In the genomic region with DNA sequence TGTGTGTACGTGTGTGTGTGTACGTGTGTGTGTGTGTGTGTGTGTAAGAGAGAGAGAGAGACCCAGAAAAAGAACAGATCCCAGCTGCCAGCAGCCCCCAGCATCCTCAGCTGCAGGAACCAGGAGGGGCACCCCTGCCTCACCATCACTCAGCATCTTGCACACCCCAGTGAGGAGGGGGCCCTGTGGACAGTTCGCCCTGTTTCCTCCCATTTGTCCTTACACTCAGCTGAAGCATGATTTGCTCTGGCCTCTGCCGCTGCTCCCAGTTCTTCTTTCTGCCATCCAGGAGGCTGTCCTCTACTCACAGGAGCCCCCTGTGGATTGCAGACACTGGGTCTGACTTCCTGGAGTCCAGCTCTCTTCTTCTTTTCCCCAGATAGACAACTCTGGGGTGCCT, we compare ENCODE assay signal across 37 cellular contexts. TPM values are rescaled to one million over a fixed set of nuclear protein-coding genes. Genes with fewer than 3 reads are reported as not detected.
"Had no signal": no experiment of that assay in that cellular context is flagged by ENCODE, and none has a peak within 500 bp of the region (broad histone marks: within the 10 kb centered on the region; RNA-seq: fewer than 3 reads in every experiment).

No MANE protein-coding gene starts in this region.

- H3K36me3 ChIP-seq: adrenal gland, brain microvascular endothelial cell, breast epithelium had no signal

- H3K4me3 Mint-ChIP-seq: activated B cell treated with CpG ODN at 0.5 μM for 24 hours; activated CD4-positive, alpha-beta memory T cell treated with anti-CD3 and anti-CD28 coated beads for 36 hours; activated CD4-positive, alpha-beta T cell treated with anti-CD3 and anti-CD28 coated beads, Interleukin-2, amount 10 ng/mL, durations not matched to agents 24 days and 14 days; activated CD8-positive, alpha-beta T cell treated with anti-CD3 and anti-CD28 coated beads for 36 hours; activated naive CD4-positive, alpha-beta T cell treated with anti-CD3 and anti-CD28 coated beads for 36 hours; activated naive CD8-positive, alpha-beta T cell treated with anti-CD3 and anti-CD28 coated beads for 36 hours; activated T-cell treated with anti-CD3 and anti-CD28 coated beads, Interleukin-2, amount 50 U/mL, for 4 hours; activated T-cell treated with anti-CD3 and anti-CD28 coated beads, Interleukin-2, amount 50 U/mL, for 72 hours; activated T-helper 1 cell treated with anti-CD3 and anti-CD28 coated beads, Interleukin-12 subunit alpha, Interleukin-12 subunit beta, Interleukin-2, Interleukin-4 antibody, amounts not matched to agents 30 ng/mL and 10 ng/mL and 1 ng/mL, durations not matched to agents 14 hours and 24 hours and 36 hours; activated T-helper 17 cell treated with anti-CD3 and anti-CD28 coated beads, Interleukin-2, amount 50 U/mL, for 72 hours; T-helper 1 cell treated with Interleukin-12 subunit alpha and Interleukin-12 subunit beta and Interleukin-4 antibody, amounts not matched to agents 30 μg/mL and 1 μg/mL, for 36 hours; T-helper 2 cell treated with Interferon-gamma antibody and Interleukin-4, amounts not matched to agents 5 μg/mL and 100 μg/mL, for 36 hours had no signal

- H3K27me3 Mint-ChIP-seq: activated CD4-positive, alpha-beta memory T cell treated with anti-CD3 and anti-CD28 coated beads for 36 hours; activated CD4-positive, alpha-beta T cell treated with anti-CD3 and anti-CD28 coated beads, Interleukin-2, amount 10 ng/mL, durations not matched to agents 24 days and 14 days; activated CD8-positive, alpha-beta T cell treated with anti-CD3 and anti-CD28 coated beads for 36 hours; activated naive CD8-positive, alpha-beta T cell treated with anti-CD3 and anti-CD28 coated beads for 36 hours had no signal

- H3K9me3 Mint-ChIP-seq: activated B cell treated with CpG ODN at 0.5 μM for 24 hours; activated CD4-positive, alpha-beta memory T cell treated with anti-CD3 and anti-CD28 coated beads for 36 hours; activated CD4-positive, alpha-beta T cell treated with anti-CD3 and anti-CD28 coated beads, Interleukin-2, amount 10 ng/mL, durations not matched to agents 24 days and 14 days; activated CD8-positive, alpha-beta T cell treated with anti-CD3 and anti-CD28 coated beads for 36 hours; activated naive CD4-positive, alpha-beta T cell treated with anti-CD3 and anti-CD28 coated beads for 36 hours; activated naive CD4-positive, alpha-beta T cell treated with anti-CD3 and anti-CD28 coated beads, Interleukin-2, amount 50 U/mL, for 72 hours; activated naive CD8-positive, alpha-beta T cell treated with anti-CD3 and anti-CD28 coated beads for 36 hours; activated T-cell treated with anti-CD3 and anti-CD28 coated beads, Interleukin-2, amount 50 U/mL, for 4 hours; activated T-cell treated with anti-CD3 and anti-CD28 coated beads, Interleukin-2, amount 50 U/mL, for 72 hours; activated T-helper 1 cell treated with anti-CD3 and anti-CD28 coated beads, Interleukin-12 subunit alpha, Interleukin-12 subunit beta, Interleukin-2, Interleukin-4 antibody, amounts not matched to agents 30 ng/mL and 10 ng/mL and 1 ng/mL, durations not matched to agents 14 hours and 24 hours and 36 hours; activated T-helper 17 cell treated with anti-CD3 and anti-CD28 coated beads, Interleukin-2, amount 50 U/mL, for 72 hours; T-helper 1 cell treated with Interleukin-12 subunit alpha and Interleukin-12 subunit beta and Interleukin-4 antibody, amounts not matched to agents 30 μg/mL and 1 μg/mL, for 36 hours; T-helper 2 cell treated with Interferon-gamma antibody and Interleukin-4, amounts not matched to agents 5 μg/mL and 100 μg/mL, for 36 hours had no signal

- H3K4me1 Mint-ChIP-seq: activated B cell treated with CpG ODN at 0.5 μM for 24 hours; activated CD4-positive, alpha-beta T cell treated with anti-CD3 and anti-CD28 coated beads, Interleukin-2, amount 10 ng/mL, durations not matched to agents 24 days and 14 days; activated naive CD8-positive, alpha-beta T cell treated with anti-CD3 and anti-CD28 coated beads for 36 hours; activated T-helper 17 cell treated with anti-CD3 and anti-CD28 coated beads, Interleukin-2, amount 50 U/mL, for 72 hours had no signal

- DNase-seq: activated B cell treated with CpG ODN at 0.5 μM for 24 hours; activated CD4-positive, alpha-beta memory T cell treated with anti-CD3 and anti-CD28 coated beads for 36 hours; activated CD4-positive, alpha-beta T cell treated with anti-CD3 and anti-CD28 coated beads for 4 hours; activated CD4-positive, alpha-beta T cell treated with anti-CD3 and anti-CD28 coated beads, Interleukin-2, amount 10 ng/mL, durations not matched to agents 24 days and 14 days; activated CD4-positive, alpha-beta T cell treated with anti-CD3 and anti-CD28 coated beads, Interleukin-2, amount 50 U/mL, for 1 hour; activated CD4-positive, alpha-beta T cell treated with anti-CD3 and anti-CD28 coated beads, Interleukin-2, amount 50 U/mL, for 4 hours; activated CD4-positive, CD25-positive, alpha-beta regulatory T cell treated with anti-CD3 and anti-CD28 coated beads, Interleukin-2, amount 50 U/mL, for 72 hours; activated CD8-positive, alpha-beta memory T cell treated with anti-CD3 and anti-CD28 coated beads, Interleukin-2, amount 50 U/mL, for 4 hours; activated CD8-positive, alpha-beta T cell treated with anti-CD3 and anti-CD28 coated beads for 36 hours; activated effector memory CD4-positive, alpha-beta T cell treated with anti-CD3 and anti-CD28 coated beads, Interleukin-2, amount 50 U/mL, for 16 hours; activated gamma-delta T cell treated with Interleukin-2 at 50 U/mL for 16 hours; activated naive CD4-positive, alpha-beta T cell; activated naive CD4-positive, alpha-beta T cell treated with anti-CD3 and anti-CD28 coated beads for 36 hours; activated naive CD4-positive, alpha-beta T cell treated with anti-CD3 and anti-CD28 coated beads, Interleukin-2, amount 50 U/mL, for 16 hours; activated naive CD8-positive, alpha-beta T cell treated with anti-CD3 and anti-CD28 coated beads for 36 hours; activated T-cell treated with anti-CD3 and anti-CD28 coated beads for 4 hours; activated T-cell treated with anti-CD3 and anti-CD28 coated beads, Interleukin-2, amount 50 U/mL, for 1 hour; activated T-cell treated with anti-CD3 and anti-CD28 coated beads, Interleukin-2, amount 50 U/mL, for 4 hours; activated T-cell treated with anti-CD3 and anti-CD28 coated beads, Interleukin-2, amount 50 U/mL, for 72 hours; adrenal gland; amniotic stem cell; aorta; body of pancreas; brain microvascular endothelial cell; central memory CD4-positive, alpha-beta T cell; T-helper 1 cell; T-helper 2 cell; T-helper 9 cell had no signal

- H3K36me3 Mint-ChIP-seq: activated CD4-positive, alpha-beta memory T cell treated with anti-CD3 and anti-CD28 coated beads for 36 hours; activated naive CD4-positive, alpha-beta T cell treated with anti-CD3 and anti-CD28 coated beads, Interleukin-2, amount 50 U/mL, for 72 hours; activated naive CD8-positive, alpha-beta T cell treated with anti-CD3 and anti-CD28 coated beads for 36 hours had no signal

- H3K27me3 ChIP-seq: adrenal gland, body of pancreas, brain microvascular endothelial cell, breast epithelium had no signal

- H3K4me1 ChIP-seq: adrenal gland, body of pancreas, breast epithelium had no signal

- H3K4me3 ChIP-seq: adrenal gland, body of pancreas, breast epithelium had no signal

- H3K27ac ChIP-seq: adrenal gland, body of pancreas, brain microvascular endothelial cell, breast epithelium, VCaP had no signal

- H3K9me3 ChIP-seq: adrenal gland, body of pancreas, breast epithelium had no signal

- H3K27ac Mint-ChIP-seq: activated B cell treated with CpG ODN at 0.5 μM for 24 hours; activated CD4-positive, alpha-beta memory T cell treated with anti-CD3 and anti-CD28 coated beads for 36 hours; activated CD4-positive, alpha-beta T cell treated with anti-CD3 and anti-CD28 coated beads, Interleukin-2, amount 10 ng/mL, durations not matched to agents 24 days and 14 days; activated CD8-positive, alpha-beta T cell treated with anti-CD3 and anti-CD28 coated beads for 36 hours; activated naive CD4-positive, alpha-beta T cell treated with anti-CD3 and anti-CD28 coated beads for 36 hours; activated naive CD4-positive, alpha-beta T cell treated with anti-CD3 and anti-CD28 coated beads, Interleukin-2, amount 50 U/mL, for 72 hours; activated naive CD8-positive, alpha-beta T cell treated with anti-CD3 and anti-CD28 coated beads for 36 hours; activated T-cell treated with anti-CD3 and anti-CD28 coated beads, Interleukin-2, amount 50 U/mL, for 72 hours; activated T-helper 1 cell treated with anti-CD3 and anti-CD28 coated beads, Interleukin-12 subunit alpha, Interleukin-12 subunit beta, Interleukin-2, Interleukin-4 antibody, amounts not matched to agents 30 ng/mL and 10 ng/mL and 1 ng/mL, durations not matched to agents 14 hours and 24 hours and 36 hours; activated T-helper 17 cell treated with anti-CD3 and anti-CD28 coated beads, Interleukin-2, amount 50 U/mL, for 72 hours; T-helper 1 cell treated with Interleukin-12 subunit alpha and Interleukin-12 subunit beta and Interleukin-4 antibody, amounts not matched to agents 30 μg/mL and 1 μg/mL, for 36 hours; T-helper 2 cell treated with Interferon-gamma antibody and Interleukin-4, amounts not matched to agents 5 μg/mL and 100 μg/mL, for 36 hours had no signal

- ATAC-seq: activated CD8-positive, alpha-beta T cell treated with anti-CD3 and anti-CD28 coated beads for 36 hours; activated naive CD4-positive, alpha-beta T cell treated with anti-CD3 and anti-CD28 coated beads, Interleukin-2, amount 50 U/mL, for 72 hours; activated T-cell treated with anti-CD3 and anti-CD28 coated beads, Interleukin-2, amount 50 U/mL, for 4 hours; activated T-cell treated with anti-CD3 and anti-CD28 coated beads, Interleukin-2, amount 50 U/mL, for 72 hours; activated T-helper 17 cell treated with anti-CD3 and anti-CD28 coated beads, Interleukin-2, amount 50 U/mL, for 72 hours; body of pancreas had no signal

RNA-seq across cellular contexts. Expression of a gene that starts 9.7 kb away (rescaled TPM):
- total RNA-seq: activated B cell treated with CpG ODN at 0.5 μM for 24 hours; activated CD4-positive, alpha-beta memory T cell treated with anti-CD3 and anti-CD28 coated beads for 36 hours; activated CD4-positive, alpha-beta T cell treated with anti-CD3 and anti-CD28 coated beads, Interleukin-2, amount 10 ng/mL, durations not matched to agents 24 days and 14 days; activated CD8-positive, alpha-beta memory T cell treated with anti-CD3 and anti-CD28 coated beads for 36 hours; activated CD8-positive, alpha-beta T cell treated with anti-CD3 and anti-CD28 coated beads for 36 hours; activated naive CD4-positive, alpha-beta T cell treated with anti-CD3 and anti-CD28 coated beads for 36 hours; activated naive CD4-positive, alpha-beta T cell treated with anti-CD3 and anti-CD28 coated beads, Interleukin-2, amount 50 U/mL, for 72 hours; activated naive CD8-positive, alpha-beta T cell treated with anti-CD3 and anti-CD28 coated beads for 36 hours; activated T-cell treated with anti-CD3 and anti-CD28 coated beads, Interleukin-2, amount 50 U/mL, for 4 hours; activated T-cell treated with anti-CD3 and anti-CD28 coated beads, Interleukin-2, amount 50 U/mL, for 72 hours; activated T-helper 1 cell treated with anti-CD3 and anti-CD28 coated beads, Interleukin-12 subunit alpha, Interleukin-12 subunit beta, Interleukin-2, Interleukin-4 antibody, amounts not matched to agents 30 ng/mL and 10 ng/mL and 1 ng/mL, durations not matched to agents 14 hours and 24 hours and 36 hours; activated T-helper 17 cell treated with anti-CD3 and anti-CD28 coated beads, Interleukin-2, amount 50 U/mL, for 72 hours; adrenal gland; aorta; body of pancreas; breast epithelium; cardiac septum had no signal
- polyA plus RNA-seq: adrenal gland, aorta had no signal
